ENCODE assay signal across 3 cellular contexts in genomic region chr16:89843409-89844350, GRCh38.
TF ChIP-seq lines count a peak whose summit lies in the region.

No MANE protein-coding gene starts in this region.

TF ChIP-seq in SK-N-SH, 30 proteins besides CTCF, POLR2A, EP300 and RAD21:
- TF ChIP-seq MEF2A (IDR thresholded peaks at IDR 0.05; ENCODE audit: borderline replicate concordance, low read depth) = no peak
- no peak for TF ChIP-seq USF2 (IDR thresholded peaks at IDR 0.05; ENCODE audit: borderline replicate concordance, low read depth, low read length)

TF ChIP-seq in SK-N-SH treated with all-trans-retinoic acid at 6 μM for 48 hours, 23 proteins besides CTCF, POLR2A, EP300 and RAD21:
- TF ChIP-seq RARB (CRISPR knock-in tag; IDR thresholded peaks at IDR 0.05) (no peak), ZFP30 (CRISPR knock-in tag; IDR thresholded peaks at IDR 0.05) (no peak), ZNF8 (CRISPR knock-in tag; IDR thresholded peaks at IDR 0.05) (no peak), CREB5 (CRISPR knock-in tag; IDR thresholded peaks at IDR 0.05; ENCODE audit: low read depth) (no peak), BACH2 (CRISPR knock-in tag; IDR thresholded peaks at IDR 0.05; ENCODE audit: borderline replicate concordance) (no peak), OSR1 (CRISPR knock-in tag; IDR thresholded peaks at IDR 0.05) (no peak), POU6F1 (CRISPR knock-in tag; IDR thresholded peaks at IDR 0.05; ENCODE audit: borderline replicate concordance, low read depth) (no peak), ISL1 (CRISPR knock-in tag; IDR thresholded peaks at IDR 0.05) (no peak), ZNF70 (CRISPR knock-in tag; IDR thresholded peaks at IDR 0.05) (no peak), ESRRG (CRISPR knock-in tag; IDR thresholded peaks at IDR 0.05) (no peak), ZC3H10 (CRISPR knock-in tag; IDR thresholded peaks at IDR 0.05) (no peak), SNAI2 (CRISPR knock-in tag; IDR thresholded peaks at IDR 0.05) (no peak), PPARA (CRISPR knock-in tag; IDR thresholded peaks at IDR 0.05; ENCODE audit: borderline replicate concordance) (no peak), PATZ1 (CRISPR knock-in tag; IDR thresholded peaks at IDR 0.05; ENCODE audit: borderline replicate concordance) (no peak)

TF ChIP-seq in HepG2, 621 proteins besides CTCF, POLR2A, EP300 and RAD21 (continues in another document):
- TF ChIP-seq ZNF547 (CRISPR knock-in tag; IDR thresholded peaks at IDR 0.05) = peak; percentile 46
- no peak for TF ChIP-seq E2F1 (CRISPR knock-in tag; IDR thresholded peaks at IDR 0.05)
- no peak for TF ChIP-seq ZNF792 (CRISPR knock-in tag; IDR thresholded peaks at IDR 0.05)
- peak; percentile 51; the same call in 1 of the 2 replicates for TF ChIP-seq ZNF572 (CRISPR knock-in tag; IDR thresholded peaks at IDR 0.05)
- TF ChIP-seq ZBTB39 (CRISPR knock-in tag; IDR thresholded peaks at IDR 0.05) = no peak
- 0 out of 2 replicates have a peak, but pooled peaks have one; percentile 18 for TF ChIP-seq BCL3 (CRISPR knock-in tag; IDR thresholded peaks at IDR 0.05)
- no peak for TF ChIP-seq ZBTB7A (CRISPR knock-in tag; IDR thresholded peaks at IDR 0.05)
- no peak for TF ChIP-seq ZSCAN29 (CRISPR knock-in tag; conservative IDR thresholded peaks at IDR 0.05)
- TF ChIP-seq POLR2G (IDR thresholded peaks at IDR 0.05; ENCODE audit: low read depth, low read length) = 0 out of 2 replicates have a peak, but pooled peaks have one; percentile 5
- no peak for TF ChIP-seq HNRNPL (IDR thresholded peaks at IDR 0.05; ENCODE audit: low read depth, low read length)
- no peak for TF ChIP-seq ZBTB49 (CRISPR knock-in tag; IDR thresholded peaks at IDR 0.05; ENCODE audit: borderline replicate concordance)
- TF ChIP-seq NFATC3 (CRISPR knock-in tag; IDR thresholded peaks at IDR 0.05) = 0 out of 2 replicates have a peak, but pooled peaks have one; percentile 45
- TF ChIP-seq FOXO1 (CRISPR knock-in tag; IDR thresholded peaks at IDR 0.05) = no peak
- TF ChIP-seq MYPOP (CRISPR knock-in tag; IDR thresholded peaks at IDR 0.05) = no peak
- TF ChIP-seq ZNF563 (CRISPR knock-in tag; IDR thresholded peaks at IDR 0.05) = peak; percentile 55; the same call in 1 of the 2 replicates
- no peak for TF ChIP-seq KDM2A (CRISPR knock-in tag; IDR thresholded peaks at IDR 0.05; ENCODE audit: borderline replicate concordance, low read depth)
- 0 out of 2 replicates have a peak, but pooled peaks have one; percentile 37 for TF ChIP-seq STAT6 (CRISPR knock-in tag; IDR thresholded peaks at IDR 0.05; ENCODE audit: borderline replicate concordance)
- no peak for TF ChIP-seq ZBTB40 (IDR thresholded peaks at IDR 0.05)
- TF ChIP-seq ZBTB40 (CRISPR knock-in tag; IDR thresholded peaks at IDR 0.05) = no peak
- no peak for TF ChIP-seq SSRP1 (CRISPR knock-in tag; IDR thresholded peaks at IDR 0.05)
- no peak for TF ChIP-seq DDIT3 (CRISPR knock-in tag; IDR thresholded peaks at IDR 0.05)
- no peak for TF ChIP-seq ZNF468 (CRISPR knock-in tag; IDR thresholded peaks at IDR 0.05)
- no peak for TF ChIP-seq ZNF280B (CRISPR knock-in tag; IDR thresholded peaks at IDR 0.05; ENCODE audit: borderline replicate concordance)
